Comparison of ENCODE assay signal across 8 cellular contexts in genomic region chr22:28799125-28799833, GRCh38. TPM values are rescaled to one million over a fixed set of nuclear protein-coding genes. Genes with fewer than 3 reads are reported as not detected.
DNase-seq lines count a peak whose midpoint lies in the region; ATAC-seq and TF ChIP-seq lines count a peak whose summit lies in the region.

No MANE protein-coding gene starts in this region.

- H3K27ac ChIP-seq in SJCRH30 = peak overlapping the region; percentile 78

- H3K4me3 ChIP-seq in HFF-Myc (replicated peaks; ENCODE audit: low read depth, low read length) (peak overlapping the region; percentile 94), SJCRH30 (peak overlapping the region; percentile 82)

- ATAC-seq in central memory CD8-positive, alpha-beta T cell (replicated peaks; ENCODE audit: extremely low read depth, poor library complexity, severe bottlenecking) = peak; percentile 15
- ATAC-seq in left colon = peak; percentile 54
- no peak for ATAC-seq in HG02970 (IDR thresholded peaks at IDR 0.05; ENCODE audit: low FRiP score, unreplicated experiment)
- no peak for ATAC-seq in HG03196 (IDR thresholded peaks at IDR 0.05; ENCODE audit: unreplicated experiment)

- peak overlapping the region; percentile 98 for H3K27ac Mint-ChIP-seq in central memory CD8-positive, alpha-beta T cell (ENCODE audit: low read depth)
- H3K27ac Mint-ChIP-seq in stimulated activated naive CD8-positive, alpha-beta T cell treated with anti-CD3 and anti-CD28 coated beads, Interleukin-15, Interleukin-2, amounts not matched to agents 100 ng/mL and 50 ng/mL, for 24 hours = peak overlapping the region; percentile 99

- TF ChIP-seq CTCF in HFF-Myc (IDR thresholded peaks at IDR 0.05; ENCODE audit: low read depth, low read length, missing control alignments) = no peak

- H3K36me3 Mint-ChIP-seq in central memory CD8-positive, alpha-beta T cell (ENCODE audit: insufficient read depth) = peaks cover 61% of the 10 kb centered on the region
- H3K36me3 Mint-ChIP-seq in stimulated activated naive CD8-positive, alpha-beta T cell treated with anti-CD3 and anti-CD28 coated beads, Interleukin-15, Interleukin-2, amounts not matched to agents 100 ng/mL and 50 ng/mL, for 24 hours (ENCODE audit: low read depth) = peaks cover 60% of the 10 kb centered on the region

- peak overlapping the region; percentile 87 for H3K4me3 Mint-ChIP-seq in central memory CD8-positive, alpha-beta T cell
- peak overlapping the region; percentile 99 for H3K4me3 Mint-ChIP-seq in stimulated activated naive CD8-positive, alpha-beta T cell treated with anti-CD3 and anti-CD28 coated beads, Interleukin-15, Interleukin-2, amounts not matched to agents 100 ng/mL and 50 ng/mL, for 24 hours

- peaks cover 38% of the 10 kb centered on the region for H3K36me3 ChIP-seq in SJCRH30

- no peaks in the 10 kb centered on the region for H3K4me1 ChIP-seq in SJCRH30

- H3K9me3 Mint-ChIP-seq in central memory CD8-positive, alpha-beta T cell = no peaks in the 10 kb centered on the region
- H3K9me3 Mint-ChIP-seq in stimulated activated naive CD8-positive, alpha-beta T cell treated with anti-CD3 and anti-CD28 coated beads, Interleukin-15, Interleukin-2, amounts not matched to agents 100 ng/mL and 50 ng/mL, for 24 hours = no peaks in the 10 kb centered on the region

- peaks cover 64% of the 10 kb centered on the region for H3K4me1 Mint-ChIP-seq in central memory CD8-positive, alpha-beta T cell
- peaks cover 67% of the 10 kb centered on the region for H3K4me1 Mint-ChIP-seq in stimulated activated naive CD8-positive, alpha-beta T cell treated with anti-CD3 and anti-CD28 coated beads, Interleukin-15, Interleukin-2, amounts not matched to agents 100 ng/mL and 50 ng/mL, for 24 hours (ENCODE audit: low read depth)

- H3K27me3 ChIP-seq in SJCRH30 = no peaks in the 10 kb centered on the region

- DNase-seq in COR-L47 (lab: John Stamatoyannopoulos, UW) (peak; percentile 35), HFF-Myc (ENCODE audit: extremely low read depth, low read depth) (no peak), SJCRH30 (peak; percentile 22 to 49), left colon (peak; percentile 50 to 76)
- no peak for DNase-seq in central memory CD8-positive, alpha-beta T cell (ENCODE audit: low spot score in 2 of 2)

- no peaks in the 10 kb centered on the region for H3K9me3 ChIP-seq in SJCRH30 (replicated peaks)

- H3K27me3 Mint-ChIP-seq in central memory CD8-positive, alpha-beta T cell = no peaks in the 10 kb centered on the region
- H3K27me3 Mint-ChIP-seq in stimulated activated naive CD8-positive, alpha-beta T cell treated with anti-CD3 and anti-CD28 coated beads, Interleukin-15, Interleukin-2, amounts not matched to agents 100 ng/mL and 50 ng/mL, for 24 hours = no peaks in the 10 kb centered on the region

- intact Hi-C loops in left colon (cut with DNase I, micrococcal nuclease) = no loop called here

RNA-seq across cellular contexts. Expression of gene XBP1, which starts 1.1 kb away (rescaled TPM):
- total RNA-seq in SJCRH30 (2014; rRNA removed; shearing (Covaris generic)) = 71.6 and 80.2 TPM in 2 replicates
- total RNA-seq in left colon = 100 to 1,000 TPM; 206 to 255 TPM

RNA-seq across cellular contexts. Expression of gene CCDC117, which starts 26.8 kb away (rescaled TPM):
- 43.9 and 44.7 TPM in 2 replicates for total RNA-seq in SJCRH30 (2014; rRNA removed; shearing (Covaris generic))
- 10 to 100 TPM; 15.2 to 17.0 TPM for total RNA-seq in left colon

RNA-seq across cellular contexts. Expression of gene HSCB, which starts 57.4 kb away (rescaled TPM):
- 10.0 and 10.3 TPM in 2 replicates for total RNA-seq in SJCRH30 (2014; rRNA removed; shearing (Covaris generic))
- total RNA-seq in left colon = 10 to 100 TPM; 10.9 to 12.8 TPM

RNA-seq across cellular contexts. Expression of gene CHEK2, which starts 57.7 kb away (rescaled TPM):
- total RNA-seq in SJCRH30 (2014; rRNA removed; shearing (Covaris generic)) = 37.4 and 43.2 TPM in 2 replicates
- 10 to 100 TPM in 1 of 2 donors, 1 to 10 TPM in 1; 9.0 to 16.0 TPM for total RNA-seq in left colon

Comparison
In these comparisons a context has a peak if more than half of its experiments do, and no peak if none do; other contexts are left out.
1. DNase-seq: peak in COR-L47 (single experiment), SJCRH30 (2 of 2) and left colon (2 of 2); none in HFF-Myc (single experiment) and central memory CD8-positive, alpha-beta T cell (0 of 2).
2. ATAC-seq: peak in central memory CD8-positive, alpha-beta T cell (single experiment) and left colon (single experiment); none in HG02970 (single experiment) and HG03196 (single experiment).